Comparison of ENCODE assay signal across 12 cellular contexts in the genomic region with DNA sequence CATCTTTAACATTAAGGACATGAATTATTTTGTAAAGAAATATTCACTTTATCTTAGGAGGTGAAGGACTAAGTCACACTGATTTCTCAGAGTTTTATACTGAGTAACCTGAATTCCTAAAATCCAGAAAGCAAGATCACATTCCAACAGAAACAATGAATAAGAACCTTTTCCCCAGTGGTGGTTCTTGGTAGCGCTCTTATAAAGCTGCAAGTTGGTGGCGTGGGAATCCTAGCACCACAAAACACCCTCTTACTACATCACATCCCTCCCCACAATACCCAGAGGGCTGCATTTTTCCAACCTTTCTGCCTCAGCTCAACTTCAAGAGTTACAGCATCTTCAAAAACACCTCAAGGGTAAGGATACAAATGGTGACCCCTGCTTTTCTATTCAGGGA. TPM values are rescaled to one million over a fixed set of nuclear protein-coding genes. Genes with fewer than 3 reads are reported as not detected.
DNase-seq lines count a peak whose midpoint lies in the region; ATAC-seq, FAIRE-seq and TF ChIP-seq lines count a peak whose summit lies in the region.
"Had no signal": no experiment of that assay in that cellular context is flagged by ENCODE, and none has a peak within 500 bp of the region (broad histone marks: within the 10 kb centered on the region; RNA-seq: fewer than 3 reads in every experiment).

No MANE protein-coding gene starts in this region.

- SMC1A ChIA-PET in GM12878 (lab: Charles Lee; ENCODE audit: uncharacterized antibody, unreplicated experiment), result no interaction called here

- no CpG with 5 or more reads among the region's 2 CpGs for WGBS in H9 (ENCODE audit: extremely low coverage, insufficient read length, low lambda C conversion rate)
- whole genome bisulfite sequencing in GM12878 (ENCODE audit: insufficient coverage, insufficient replicate concordance, low lambda C conversion rate, missing lambda C conversion rate), result 100% methylated on average over 2 of the region's 2 CpGs

- no peak overlapping the region for H3K18ac ChIP-seq in H9 (ENCODE audit: insufficient read length, low read depth, low read length)

- no peak overlapping the region for H3K4ac ChIP-seq in H9 (ENCODE audit: low read depth, low read length)

- H3T11ph ChIP-seq in H9 (ENCODE audit: low read length), result no peak overlapping the region

- no peak overlapping the region for H2BK20ac ChIP-seq in H9 (ENCODE audit: low read depth, low read length, poor library complexity, severe bottlenecking)

- no peaks in the 10 kb centered on the region for H3K4me1 ChIP-seq in H9 (ENCODE audit: insufficient read depth, low read length)
- H3K4me1 ChIP-seq in GM12878 (ENCODE audit: control insufficient read depth, insufficient read depth, low read length), result peaks cover 5% of the 10 kb centered on the region; the same call in 1 of the 2 replicates

- H3K4me3 Mint-ChIP-seq in H9, result no peak overlapping the region
- H3K4me3 Mint-ChIP-seq in mesothelial cell of epicardium, result no peak overlapping the region

- H3K27me3 ChIP-seq in H9 (ENCODE audit: insufficient read depth, low read length) (no peaks in the 10 kb centered on the region), GM12878 (replicated peaks in 1 of 2; ENCODE audit: control insufficient read depth in 2 of 2, insufficient read depth in 2 of 2, low read length in 1 of 2) (no peaks in the 10 kb centered on the region)
- H3K27me3 ChIP-seq: adrenal gland; BLaER1 treated with 17β-estradiol and CSF1 and Interleukin-3, amounts not matched to agents 10 nM and 100 nM had no signal

- H3K56ac ChIP-seq in H9 (ENCODE audit: insufficient read length, low read depth, low read length), result no peak overlapping the region

- H2AK5ac ChIP-seq in H9 (ENCODE audit: insufficient read length, low read length), result no peak overlapping the region

- ATAC-seq in GM12878, result 0 out of 3 replicates have a peak, but pooled peaks have one; percentile 25
- ATAC-seq in HG03439 (IDR thresholded peaks at IDR 0.05; ENCODE audit: unreplicated experiment), result no peak

- in situ Hi-C loops in GM12878 (cut with MboI), result no loop called here

- H3K27me3 Mint-ChIP-seq in H9 (ENCODE audit: low read depth) (no peaks in the 10 kb centered on the region), mesothelial cell of epicardium (ENCODE audit: low read depth) (no peaks in the 10 kb centered on the region)

- no peak overlapping the region for H2BK120ac ChIP-seq in H9 (ENCODE audit: low read depth, low read length, poor library complexity, severe bottlenecking)

- no peak overlapping the region for H2BK12ac ChIP-seq in H9 (ENCODE audit: insufficient read length, low read depth, low read length)

- no peak overlapping the region for H3K14ac ChIP-seq in H9 (ENCODE audit: insufficient read depth, low read length)

- no TSS peak for BruUV-seq in GM12878 (replicated peaks; lab: Mats Ljungman, UMichigan)

- DNase-seq in AG09309 (ENCODE audit: low read depth) (peak; percentile 81), H9 (no peak), GM12878 (ENCODE audit: low read depth, low spot score) (no peak), mesothelial cell of epicardium (ENCODE audit: low spot score in 2 of 2, unreplicated experiment in 2 of 2) (no peak), AG08396 (ENCODE audit: low spot score) (no peak), NCI-H2227 (lab: John Stamatoyannopoulos, UW; ENCODE audit: unreplicated experiment) (no peak), NCI-H2081 (lab: John Stamatoyannopoulos, UW) (no peak)
- DNase-seq: activated T-cell treated with anti-CD3 and anti-CD28 coated beads, Interleukin-2, amount 50 U/mL, for 1 hour; adrenal gland; effector CD4-positive, alpha-beta T cell had no signal

- no peak for FAIRE-seq in GM12878 (lab: Jason Lieb, UNC)

- POLR2A ChIA-PET in GM12878 (lab: Charles Lee), result interaction anchor here (0.5 kb wide), 1 partner anchor 751 kb away, joined by 3 read pairs; no protein-coding TSS in a partner anchor

- peaks cover 0 to 22% (median 19%) of the 10 kb centered on the region in 3 experiments; a peak in 5 of 7 replicates for H3K36me3 Mint-ChIP-seq in H9 (ENCODE audit: insufficient read depth in 1 of 3, low read depth in 3 of 3)
- H3K36me3 Mint-ChIP-seq in mesothelial cell of epicardium, result peaks cover 15% of the 10 kb centered on the region

- no peaks in the 10 kb centered on the region for H3K23me2 ChIP-seq in H9 (ENCODE audit: insufficient read length, low read depth, low read length, poor library complexity, severe bottlenecking)

- H3K4me2 ChIP-seq in H9 (ENCODE audit: insufficient read depth, insufficient read length, low read length) (no peak overlapping the region), GM12878 (ENCODE audit: control insufficient read depth, insufficient read depth) (no peak overlapping the region)

- H3K27ac ChIP-seq in H9 (ENCODE audit: insufficient read length, low read depth, low read length) (no peak overlapping the region), GM12878 (ENCODE audit: control insufficient read depth, insufficient read depth) (no peak overlapping the region)
- H3K27ac ChIP-seq: adrenal gland had no signal

- TF ChIP-seq RAD21 in GM12878 (IDR thresholded peaks at IDR 0.05; ENCODE audit: insufficient read depth, low read depth, low read length), result no peak

- no peak for TF ChIP-seq POLR2A in GM12878 (IDR thresholded peaks at IDR 0.05; ENCODE audit: low read depth, low read length)

- H3K79me2 ChIP-seq in H9 (ENCODE audit: insufficient read depth, low read length) (no peaks in the 10 kb centered on the region), GM12878 (ENCODE audit: control insufficient read depth, insufficient read depth, low read length) (no peaks in the 10 kb centered on the region)

- RAD21 ChIA-PET in GM12878 (lab: Charles Lee; ENCODE audit: unreplicated experiment), result no interaction called here

- no peak for TF ChIP-seq EP300 in GM12878 (IDR thresholded peaks at IDR 0.05; ENCODE audit: borderline replicate concordance in 1 of 2, control insufficient read depth in 1 of 2, low read depth in 2 of 2, low read length in 2 of 2)

- H3K79me1 ChIP-seq in H9 (ENCODE audit: insufficient read depth, low read depth, low read length, poor library complexity, severe bottlenecking), result no peaks in the 10 kb centered on the region

- H3K27ac Mint-ChIP-seq in H9, result no peak overlapping the region; a peak in 1 of 7 replicates
- H3K27ac Mint-ChIP-seq in mesothelial cell of epicardium, result peak overlapping the region; percentile 77

- no peak overlapping the region for H4K5ac ChIP-seq in H9 (ENCODE audit: insufficient read length, low read depth, low read length)

- H3K9ac ChIP-seq in H9 (ENCODE audit: extremely low read depth, insufficient read length, low read length), result no peak overlapping the region
- no peak overlapping the region for H3K9ac ChIP-seq in GM12878 (ENCODE audit: control insufficient read depth, insufficient read depth, low read length)
- H3K9ac ChIP-seq: BLaER1 treated with 17β-estradiol and CSF1 and Interleukin-3, amounts not matched to agents 10 nM and 100 nM had no signal

- CTCF ChIA-PET in GM12878 (lab: Yijun Ruan, JAX), result interaction anchor here (1.4 to 3.5 kb wide), 3 partner anchors 14 to 19 kb away, joined by 3 to 11 read pairs (median 5); no protein-coding TSS in a partner anchor

- H4K91ac ChIP-seq in H9 (ENCODE audit: insufficient read length, low read depth, low read length), result no peak overlapping the region

- TF ChIP-seq CTCF in AG09309 (IDR thresholded peaks at IDR 0.05; ENCODE audit: control insufficient read depth, insufficient read depth, low read depth, low read length, missing control alignments), result peak; percentile 43
- peak; percentile 47 for TF ChIP-seq CTCF in H9 (conservative IDR thresholded peaks at IDR 0.05)
- TF ChIP-seq CTCF in GM12878 (IDR thresholded peaks at IDR 0.05 in 2 of 3, conservative IDR thresholded peaks at IDR 0.05 in 1 of 3; ENCODE audit: control insufficient read depth in 2 of 3, extremely low read depth in 1 of 3, insufficient read depth in 1 of 3, low read depth in 3 of 3, low read length in 3 of 3), result no peak
- peak; percentile 28 for TF ChIP-seq CTCF in mesothelial cell of epicardium (IDR thresholded peaks at IDR 0.05; ENCODE audit: unreplicated experiment)

- H3K4me3 ChIP-seq in AG09309 (ENCODE audit: control insufficient read depth, low read depth, low read length) (no peak overlapping the region), GM12878 (no peak overlapping the region)
- H3K4me3 ChIP-seq: adrenal gland; BLaER1 treated with 17β-estradiol and CSF1 and Interleukin-3, amounts not matched to agents 10 nM and 100 nM had no signal

- H2BK15ac ChIP-seq in H9 (ENCODE audit: low read depth, low read length), result no peak overlapping the region

- no peak overlapping the region for H2BK5ac ChIP-seq in H9 (ENCODE audit: insufficient read length, low read length)

- no peak overlapping the region for H4K8ac ChIP-seq in H9 (replicated peaks; ENCODE audit: insufficient read length, low read depth, low read length)

- H3K9me3 Mint-ChIP-seq in H9 (no peaks in the 10 kb centered on the region), mesothelial cell of epicardium (no peaks in the 10 kb centered on the region)

- no peak overlapping the region for H2AFZ ChIP-seq in H9 (ENCODE audit: low read length)
- H2AFZ ChIP-seq in GM12878 (ENCODE audit: control insufficient read depth, low read depth, low read length), result no peak overlapping the region

- no peaks in the 10 kb centered on the region; a peak in 1 of 4 replicates for H3K36me3 ChIP-seq in GM12878 (ENCODE audit: control insufficient read depth in 2 of 2, insufficient read depth in 2 of 2, low read length in 1 of 2)
- H3K36me3 ChIP-seq: adrenal gland had no signal

- intact Hi-C loops in GM12878 (cut with micrococcal nuclease; ENCODE audit: unreplicated experiment), result no loop called here

- H4K20me1 ChIP-seq in H9 (ENCODE audit: control insufficient read depth, insufficient read depth, insufficient read length) (no peaks in the 10 kb centered on the region), GM12878 (ENCODE audit: control insufficient read depth, insufficient read depth) (no peaks in the 10 kb centered on the region)
- H4K20me1 ChIP-seq: BLaER1 treated with 17β-estradiol and CSF1 and Interleukin-3, amounts not matched to agents 10 nM and 100 nM had no signal

- H3K4me1 Mint-ChIP-seq in H9, result peaks cover 28 to 37% of the 10 kb centered on the region in 2 experiments
- H3K4me1 Mint-ChIP-seq in mesothelial cell of epicardium, result peaks cover 36% of the 10 kb centered on the region

- no peak overlapping the region for H3K23ac ChIP-seq in H9 (ENCODE audit: insufficient read length, low read depth, low read length)

- H3K9me3 ChIP-seq in H9 (ENCODE audit: control insufficient read depth, low read depth, low read length) (no peaks in the 10 kb centered on the region), GM12878 (replicated peaks; ENCODE audit: control insufficient read depth, insufficient read depth, low read length) (no peaks in the 10 kb centered on the region)
- H3K9me3 ChIP-seq: adrenal gland; BLaER1 treated with 17β-estradiol and CSF1 and Interleukin-3, amounts not matched to agents 10 nM and 100 nM had no signal

RNA-seq across cellular contexts. Expression of gene SMUG1, which starts 44.0 kb away (rescaled TPM):
- 21.7 and 23.0 TPM in 2 replicates for total RNA-seq in H9 (2021)
- total RNA-seq in GM12878 (2013; cell fraction: nucleolus; rRNA removed), result 66.8 and 75.9 TPM in 2 replicates
- 38.7 and 47.3 TPM in 2 replicates for total RNA-seq in GM12878 (2014; rRNA removed)
- total RNA-seq in GM12878 (2014; rRNA removed; fragmentation: Illumina TruSeq; extraction: Trizol), result 26.0 and 28.0 TPM in 2 replicates
- total RNA-seq in GM12878 (2021), result 27.4 and 28.2 TPM in 2 replicates
- polyA plus RNA-seq in GM12878 (2011; ENCODE audit: low read depth), result 31.3 TPM
- polyA plus RNA-seq in GM12878 (2011; rRNA removed), result 30.0 and 32.4 TPM in 2 replicates
- polyA plus RNA-seq in GM12878 (2011; cell fraction: cytosol; rRNA removed), result 40.8 and 46.0 TPM in 2 replicates
- 33.9 and 44.5 TPM in 2 replicates for polyA plus RNA-seq in GM12878 (2011; cell fraction: nucleus; rRNA removed)
- 29.1 and 30.7 TPM in 2 replicates for polyA plus RNA-seq in GM12878 (2012)
- 13.8 and 24.6 TPM in 2 replicates for polyA plus RNA-seq in GM12878 (2014; fragmentation: Illumina TruSeq; extraction: Trizol)
- polyA plus RNA-seq in GM12878 (2014; fragmentation: Nextera tagmentation; extraction: Ambion mirVana), result 10 to 100 TPM; 67.5 to 72.4 TPM
- polyA plus RNA-seq in GM12878 (2014; rRNA removed), result 55.4 and 59.8 TPM in 2 replicates
- polyA plus RNA-seq in GM12878 (2016; fragmentation: Nextera tagmentation; extraction: Ambion mirVana), result 10 to 100 TPM; 37.9 to 38.3 TPM
- 19.5 and 36.0 TPM in 2 replicates for polyA minus RNA-seq in GM12878 (2011; rRNA and poly(A)+ RNA removed)
- polyA minus RNA-seq in GM12878 (2011; cell fraction: cytosol; rRNA and poly(A)+ RNA removed), result 5.5 and 10.4 TPM in 2 replicates
- 21.0 and 31.2 TPM in 2 replicates for polyA minus RNA-seq in GM12878 (2011; cell fraction: nucleus; rRNA and poly(A)+ RNA removed)
- total RNA-seq in mesothelial cell of epicardium, result 39.5 to 47.1 TPM (median 46.1 TPM) in 3 replicates

RNA-seq across cellular contexts. Expression of gene CBX5, which starts 47.1 kb away (rescaled TPM):
- total RNA-seq in H9 (2021), result 204 and 206 TPM in 2 replicates
- 99.3 and 101 TPM in 2 replicates for total RNA-seq in GM12878 (2013; cell fraction: nucleolus; rRNA removed)
- 74.4 and 81.4 TPM in 2 replicates for total RNA-seq in GM12878 (2014; rRNA removed)
- total RNA-seq in GM12878 (2014; rRNA removed; fragmentation: Illumina TruSeq; extraction: Trizol), result 74.6 and 76.1 TPM in 2 replicates
- total RNA-seq in GM12878 (2021), result 138 TPM in 2 replicates
- polyA plus RNA-seq in GM12878 (2011; ENCODE audit: low read depth), result 23.8 TPM
- 85.5 and 119 TPM in 2 replicates for polyA plus RNA-seq in GM12878 (2011; rRNA removed)
- 29.4 and 40.7 TPM in 2 replicates for polyA plus RNA-seq in GM12878 (2011; cell fraction: cytosol; rRNA removed)
- 22.0 and 25.4 TPM in 2 replicates for polyA plus RNA-seq in GM12878 (2011; cell fraction: nucleus; rRNA removed)
- 32.7 and 34.1 TPM in 2 replicates for polyA plus RNA-seq in GM12878 (2012)
- 74.6 and 89.6 TPM in 2 replicates for polyA plus RNA-seq in GM12878 (2014; fragmentation: Illumina TruSeq; extraction: Trizol)
- polyA plus RNA-seq in GM12878 (2014; fragmentation: Nextera tagmentation; extraction: Ambion mirVana), result 10 to 100 TPM; 66.9 to 67.1 TPM
- 45.1 and 46.7 TPM in 2 replicates for polyA plus RNA-seq in GM12878 (2014; rRNA removed)
- 10 to 100 TPM; 85.8 to 87.6 TPM for polyA plus RNA-seq in GM12878 (2016; fragmentation: Nextera tagmentation; extraction: Ambion mirVana)
- 93.0 and 139 TPM in 2 replicates for polyA minus RNA-seq in GM12878 (2011; rRNA and poly(A)+ RNA removed)
- 37.2 and 41.1 TPM in 2 replicates for polyA minus RNA-seq in GM12878 (2011; cell fraction: cytosol; rRNA and poly(A)+ RNA removed)
- polyA minus RNA-seq in GM12878 (2011; cell fraction: nucleus; rRNA and poly(A)+ RNA removed), result 15.1 and 24.0 TPM in 2 replicates
- total RNA-seq in mesothelial cell of epicardium, result 209 to 219 TPM (median 217 TPM) in 3 replicates

RNA-seq across cellular contexts. Expression of gene HNRNPA1, which starts 47.7 kb away (rescaled TPM):
- total RNA-seq in H9 (2021) (3,193 and 3,242 TPM in 2 replicates), GM12878 (2014; rRNA removed) (630 and 696 TPM in 2 replicates), GM12878 (2014; rRNA removed; fragmentation: Illumina TruSeq; extraction: Trizol) (1,089 and 1,177 TPM in 2 replicates), GM12878 (2021) (1,668 and 1,698 TPM in 2 replicates), mesothelial cell of epicardium (2,201 to 2,231 TPM (median 2,205 TPM) in 3 replicates)
- 242 and 281 TPM in 2 replicates for total RNA-seq in GM12878 (2013; cell fraction: nucleolus; rRNA removed)
- polyA plus RNA-seq in GM12878 (2011; ENCODE audit: low read depth), result 1,313 TPM
- polyA plus RNA-seq in GM12878 (2011; rRNA removed) (821 and 1,080 TPM in 2 replicates), GM12878 (2014; fragmentation: Illumina TruSeq; extraction: Trizol) (2,342 and 3,224 TPM in 2 replicates), GM12878 (2014; fragmentation: Nextera tagmentation; extraction: Ambion mirVana) (1,000 to 10,000 TPM; 1,456 to 1,756 TPM), GM12878 (2014; rRNA removed) (1,665 and 1,714 TPM in 2 replicates), GM12878 (2016; fragmentation: Nextera tagmentation; extraction: Ambion mirVana) (1,000 to 10,000 TPM; 1,346 to 1,358 TPM)
- 826 and 856 TPM in 2 replicates for polyA plus RNA-seq in GM12878 (2011; cell fraction: cytosol; rRNA removed)
- polyA plus RNA-seq in GM12878 (2011; cell fraction: nucleus; rRNA removed), result 640 and 747 TPM in 2 replicates
- 1,660 and 1,721 TPM in 2 replicates for polyA plus RNA-seq in GM12878 (2012)
- polyA minus RNA-seq in GM12878 (2011; rRNA and poly(A)+ RNA removed), result 944 and 1,039 TPM in 2 replicates
- 432 and 534 TPM in 2 replicates for polyA minus RNA-seq in GM12878 (2011; cell fraction: cytosol; rRNA and poly(A)+ RNA removed)
- polyA minus RNA-seq in GM12878 (2011; cell fraction: nucleus; rRNA and poly(A)+ RNA removed), result 265 and 336 TPM in 2 replicates

Comparison
In these comparisons a context has a peak if more than half of its experiments do, and no peak if none do; other contexts are left out.
1. CTCF ChIP-seq: peak in AG09309 (single experiment), H9 (single experiment) and mesothelial cell of epicardium (single experiment); none in GM12878 (0 of 3).